ENCODE assay signal across 13 cellular contexts in genomic region chr2:54582987-54583386, GRCh38.
DNase-seq lines count a peak whose midpoint lies in the region; ATAC-seq, FAIRE-seq and TF ChIP-seq lines count a peak whose summit lies in the region.
"Had no signal": no experiment of that assay in that cellular context is flagged by ENCODE, and none has a peak within 500 bp of the region (broad histone marks: within the 10 kb centered on the region; RNA-seq: fewer than 3 reads in every experiment).

No MANE protein-coding gene starts in this region.

- intact Hi-C loops in OCI-LY7 (cut with micrococcal nuclease; ENCODE audit: unreplicated experiment), result no loop called here

- H3K36me3 ChIP-seq in OCI-LY7 (ENCODE audit: insufficient read depth, low read length), result no peaks in the 10 kb centered on the region
- H3K36me3 ChIP-seq in effector memory CD4-positive, alpha-beta T cell (ENCODE audit: control insufficient read depth, insufficient read depth, low read length), result no peaks in the 10 kb centered on the region

- no peak overlapping the region for H3K4me3 ChIP-seq in OCI-LY7 (ENCODE audit: low read depth, low read length, poor library complexity, severe bottlenecking)
- no peak overlapping the region for H3K4me3 ChIP-seq in effector memory CD4-positive, alpha-beta T cell (ENCODE audit: insufficient read depth, low read depth, low read length, poor library complexity, severe bottlenecking)
- H3K4me3 ChIP-seq: SJSA1 had no signal

- no peak for TF ChIP-seq CTCF in OCI-LY7 (conservative IDR thresholded peaks at IDR 0.05; ENCODE audit: low read length)

- H3K4me2 ChIP-seq in OCI-LY7 (ENCODE audit: low read length), result peak overlapping the region; percentile 91

- H3K9me3 ChIP-seq in OCI-LY7 (ENCODE audit: low read length), result no peaks in the 10 kb centered on the region
- no peaks in the 10 kb centered on the region for H3K9me3 ChIP-seq in effector memory CD4-positive, alpha-beta T cell (ENCODE audit: control insufficient read depth, low read length)
- H3K9me3 ChIP-seq: SJSA1 had no signal

- H3K36me3 Mint-ChIP-seq in stimulated activated naive CD8-positive, alpha-beta T cell treated with anti-CD3 and anti-CD28 coated beads, Interleukin-15, Interleukin-2, amounts not matched to agents 100 ng/mL and 50 ng/mL, for 24 hours (ENCODE audit: low read depth), result peaks cover 3% of the 10 kb centered on the region

- H3K4me1 ChIP-seq in OCI-LY7 (ENCODE audit: insufficient read depth, low read length, poor library complexity, severe bottlenecking), result peaks cover 88% of the 10 kb centered on the region
- H3K4me1 ChIP-seq in effector memory CD4-positive, alpha-beta T cell (ENCODE audit: control insufficient read depth, insufficient read depth, low read length, poor library complexity, severe bottlenecking), result peaks cover 89% of the 10 kb centered on the region

- POLR2A ChIA-PET in OCI-LY7 (lab: Charles Lee), result interaction anchor here (1.5 kb wide), 1 partner anchor 24 kb away, joined by 5 read pairs; no protein-coding TSS in a partner anchor

- DNase-seq in stimulated activated naive CD8-positive, alpha-beta T cell treated with anti-CD3 and anti-CD28 coated beads, Interleukin-15, Interleukin-2, amounts not matched to agents 100 U/mL and 50 U/mL, for 24 hours, result no peak
- DNase-seq in OCI-LY7 (ENCODE audit: low spot score) (no peak), urothelium cell line (ENCODE audit: low spot score) (no peak), NCI-H2081 treated with DMSO at 0.1 percent for 48 hours (lab: John Stamatoyannopoulos, UW) (no peak), NCI-H1436 (lab: John Stamatoyannopoulos, UW) (no peak)
- no peak for DNase-seq in effector memory CD4-positive, alpha-beta T cell
- DNase-seq: activated CD8-positive, alpha-beta memory T cell treated with anti-CD3 and anti-CD28 coated beads for 24 hours; DMS79 treated with DMSO at 0.1 percent for 48 hours; endodermal cell; NCI-H1417 treated with DMSO at 0.1 percent for 48 hours; substantia nigra had no signal

- H3K79me2 ChIP-seq in OCI-LY7 (ENCODE audit: insufficient read depth, low read depth, low read length), result peaks cover 99% of the 10 kb centered on the region

- peaks cover 16% of the 10 kb centered on the region; the same call in 1 of the 2 replicates for H4K20me1 ChIP-seq in OCI-LY7 (ENCODE audit: insufficient read depth, low read length)

- no peak for FAIRE-seq in urothelium cell line (lab: Jason Lieb, UNC)

- no TSS peak for BruUV-seq in OCI-LY7 (replicated peaks; lab: Mats Ljungman, UMichigan)

- CTCF ChIA-PET in OCI-LY7 (lab: Charles Lee; ENCODE audit: unreplicated experiment), result interaction anchor here (0.5 kb wide), 1 partner anchor 497 kb away, joined by 3 read pairs; no protein-coding TSS in a partner anchor

- no peak overlapping the region for H3K27ac ChIP-seq in OCI-LY7 (ENCODE audit: low read depth, low read length, poor library complexity, severe bottlenecking)
- H3K27ac ChIP-seq in effector memory CD4-positive, alpha-beta T cell (ENCODE audit: insufficient read depth, low read length, poor library complexity, severe bottlenecking), result peak overlapping the region; percentile 30
- H3K27ac ChIP-seq: SJSA1 had no signal

- no peaks in the 10 kb centered on the region for H3K9me2 ChIP-seq in OCI-LY7 (ENCODE audit: insufficient read depth, low read length)

- no peaks in the 10 kb centered on the region for H3K9me3 Mint-ChIP-seq in stimulated activated naive CD8-positive, alpha-beta T cell treated with anti-CD3 and anti-CD28 coated beads, Interleukin-15, Interleukin-2, amounts not matched to agents 100 ng/mL and 50 ng/mL, for 24 hours
- H3K9me3 Mint-ChIP-seq: endodermal cell had no signal

- H3K27me3 Mint-ChIP-seq in stimulated activated naive CD8-positive, alpha-beta T cell treated with anti-CD3 and anti-CD28 coated beads, Interleukin-15, Interleukin-2, amounts not matched to agents 100 ng/mL and 50 ng/mL, for 24 hours, result no peaks in the 10 kb centered on the region

- H3K27me3 ChIP-seq in effector memory CD4-positive, alpha-beta T cell (replicated peaks; ENCODE audit: control insufficient read depth, insufficient read depth, low read length, poor library complexity, severe bottlenecking), result no peaks in the 10 kb centered on the region
- H3K27me3 ChIP-seq: SJSA1 had no signal

- peak overlapping the region; percentile 84 for H3K27ac Mint-ChIP-seq in stimulated activated naive CD8-positive, alpha-beta T cell treated with anti-CD3 and anti-CD28 coated beads, Interleukin-15, Interleukin-2, amounts not matched to agents 100 ng/mL and 50 ng/mL, for 24 hours
- H3K27ac Mint-ChIP-seq: endodermal cell had no signal

- H3K4me1 Mint-ChIP-seq in stimulated activated naive CD8-positive, alpha-beta T cell treated with anti-CD3 and anti-CD28 coated beads, Interleukin-15, Interleukin-2, amounts not matched to agents 100 ng/mL and 50 ng/mL, for 24 hours (ENCODE audit: low read depth), result peaks cover 98% of the 10 kb centered on the region

- no peak for ATAC-seq in stimulated activated naive CD8-positive, alpha-beta T cell treated with anti-CD3 and anti-CD28 coated beads, Interleukin-15, Interleukin-2, amounts not matched to agents 100 U/mL and 50 U/mL, for 24 hours

- peak overlapping the region; percentile 39 for H3K4me3 Mint-ChIP-seq in stimulated activated naive CD8-positive, alpha-beta T cell treated with anti-CD3 and anti-CD28 coated beads, Interleukin-15, Interleukin-2, amounts not matched to agents 100 ng/mL and 50 ng/mL, for 24 hours
- H3K4me3 Mint-ChIP-seq: endodermal cell had no signal

- H2AFZ ChIP-seq in OCI-LY7 (ENCODE audit: low read length), result no peak overlapping the region
